8 cellular contexts compared by ENCODE assay signal in the genomic region with DNA sequence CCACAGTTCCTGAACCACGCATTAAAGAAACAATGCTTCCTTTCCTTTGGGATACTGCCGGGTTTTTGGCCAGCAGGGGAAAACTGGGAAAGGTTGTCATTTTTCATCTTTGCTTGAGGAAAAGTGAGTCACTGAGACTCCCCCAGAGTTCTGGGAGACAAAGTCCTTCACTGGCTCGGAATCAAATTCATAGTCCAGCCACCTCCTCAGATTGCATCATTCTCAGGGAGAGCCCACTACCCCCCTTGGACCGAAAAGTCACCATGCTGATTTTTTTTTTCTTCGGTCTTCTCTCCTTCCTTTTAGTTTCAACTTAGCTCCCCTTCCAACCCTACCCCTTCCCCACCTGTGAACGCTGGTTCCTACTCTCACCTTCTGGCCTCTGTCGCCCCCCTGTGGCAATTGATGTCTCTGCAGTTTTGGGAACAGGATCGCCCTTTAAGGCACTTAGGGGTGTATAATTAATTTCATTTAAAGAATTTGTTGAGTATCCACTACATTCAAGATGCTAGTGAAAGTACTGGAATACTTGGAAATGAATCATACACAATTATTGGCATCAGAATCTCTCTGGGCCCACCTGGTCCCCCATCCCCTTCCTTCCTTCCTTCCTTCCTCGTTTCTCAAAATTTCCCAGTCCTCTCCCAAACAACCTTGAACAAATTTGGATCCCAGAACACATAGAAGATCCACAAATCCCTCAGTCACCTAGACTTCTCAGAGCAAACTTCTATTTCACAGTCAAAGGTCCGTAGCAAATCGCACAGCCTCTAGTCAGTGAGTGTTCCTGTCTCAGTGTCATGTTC. TPM values are rescaled to one million over a fixed set of nuclear protein-coding genes. Genes with fewer than 3 reads are reported as not detected.
A peak's percentile ranks its signal among the peaks of the same experiment; 100 is the strongest.
DNase-seq lines count a peak whose midpoint lies in the region; ATAC-seq, FAIRE-seq and TF ChIP-seq lines count a peak whose summit lies in the region.

No MANE protein-coding gene starts in this region.

- no TSS peak for BruUV-seq in K562 (replicated peaks; lab: Mats Ljungman, UMichigan)

- no peaks in the 10 kb centered on the region for H4K20me1 ChIP-seq in K562 (replicated peaks; ENCODE audit: control insufficient read depth, insufficient read depth, low read length)

- in situ Hi-C loops in K562 (cut with MboI): loop anchor here (5.0 to 10.0 kb wide), 2 partner anchors 49 to 77 kb away; no protein-coding TSS in a partner anchor

- no peaks in the 10 kb centered on the region for H3K9me3 ChIP-seq in K562 (replicated peaks; ENCODE audit: control insufficient read depth, insufficient read depth, low read depth, low read length)
- no peaks in the 10 kb centered on the region for H3K9me3 ChIP-seq in liver (ENCODE audit: control insufficient read depth in 4 of 4, low read length in 3 of 4)

- no peak for TF ChIP-seq EP300 in K562 (IDR thresholded peaks at IDR 0.05; ENCODE audit: low read length)

- H3K27me3 ChIP-seq in K562 (ENCODE audit: control insufficient read depth in 2 of 2, insufficient read depth in 2 of 2, low read length in 2 of 2) (peaks cover under 1 to 5% of the 10 kb centered on the region in 2 experiments; a peak in 2 of 5 replicates), liver (ENCODE audit: control insufficient read depth in 4 of 4, insufficient read depth in 4 of 4, low read length in 3 of 4) (no peaks in the 10 kb centered on the region)

- peak; percentile 80 for ATAC-seq in K562
- ATAC-seq in stimulated activated naive B cell treated with anti-CD40 and anti-IgM and Interleukin-4, amounts not matched to agents 10 μg/mL and 1 μg/mL and 100 μg/mL, for 72 hours (replicated peaks): peak; percentile 59 to 65
- no peak for ATAC-seq in GM21381 (IDR thresholded peaks at IDR 0.05; ENCODE audit: unreplicated experiment)
- no peak for ATAC-seq in HG03378 (IDR thresholded peaks at IDR 0.05; ENCODE audit: unreplicated experiment)

- CTCF ChIA-PET in K562 (lab: Yijun Ruan, JAX; ENCODE audit: low intra/inter-chr PET ratio): interaction anchor here (0.6 to 6.1 kb wide), 5 partner anchors 34 to 795 kb away, joined by 3 to 90 read pairs (median 5); no protein-coding TSS in a partner anchor

- peak overlapping the region in 1 of 2 donors; percentile 44 for H3K4me3 Mint-ChIP-seq in stimulated activated naive B cell treated with anti-CD40 and anti-IgM and Interleukin-4, amounts not matched to agents 10 μg/mL and 1 μg/mL and 100 μg/mL, for 72 hours

- H3K36me3 Mint-ChIP-seq in stimulated activated naive B cell treated with anti-CD40 and anti-IgM and Interleukin-4, amounts not matched to agents 10 μg/mL and 1 μg/mL and 100 μg/mL, for 72 hours: no peaks in the 10 kb centered on the region

- H3K4me1 ChIP-seq in K562 (replicated peaks in 1 of 2; ENCODE audit: control insufficient read depth in 2 of 2, insufficient read depth in 2 of 2, low read length in 2 of 2): no peaks in the 10 kb centered on the region; a peak in 1 of 5 replicates
- H3K4me1 ChIP-seq in liver (ENCODE audit: control insufficient read depth in 4 of 4, insufficient read depth in 4 of 4, low read length in 3 of 4): peaks cover 0 to 2% (median 0%) of the 10 kb centered on the region in 4 donors

- POLR2A ChIA-PET in K562 (lab: Yijun Ruan, JAX): interaction anchor here (0.7 kb wide), 1 partner anchor 106 kb away, joined by 3 read pairs; no protein-coding TSS in a partner anchor

- no peaks in the 10 kb centered on the region for H3K9me3 Mint-ChIP-seq in stimulated activated naive B cell treated with anti-CD40 and anti-IgM and Interleukin-4, amounts not matched to agents 10 μg/mL and 1 μg/mL and 100 μg/mL, for 72 hours

- H3K36me3 ChIP-seq in K562 (ENCODE audit: control insufficient read depth, insufficient read depth, low read length) (no peaks in the 10 kb centered on the region), liver (ENCODE audit: control insufficient read depth in 4 of 4, insufficient read depth in 3 of 4, low read depth in 1 of 4, low read length in 3 of 4) (no peaks in the 10 kb centered on the region)

- H3K9ac ChIP-seq in K562 (ENCODE audit: insufficient read depth in 1 of 2, low read depth in 2 of 2, low read length in 2 of 2) (no peak overlapping the region), liver (ENCODE audit: low read depth in 1 of 2, low read length in 2 of 2) (no peak overlapping the region)

- peak; percentile 29 for DNase-seq in DMS153 treated with DMSO at 0.1 percent for 48 hours (lab: John Stamatoyannopoulos, UW; ENCODE audit: unreplicated experiment)
- peak; percentile 61 for DNase-seq in HT1080 (ENCODE audit: low read depth)
- DNase-seq in SKM-1 treated with dmso at 0.1 percent for 144 hours (lab: John Stamatoyannopoulos, UW; ENCODE audit: unreplicated experiment): peak; percentile 25
- peak; percentile 49 to 68 (median 64) for DNase-seq in K562 (ENCODE audit: extremely low read depth in 1 of 4, low spot score in 3 of 4)
- DNase-seq in stimulated activated naive B cell treated with anti-CD40 and anti-IgM and Interleukin-4, amounts not matched to agents 10 μg/mL and 1 μg/mL and 100 μg/mL, for 72 hours: peak; percentile 26

- H3K4me2 ChIP-seq in K562 (ENCODE audit: insufficient read depth, low read length): no peak overlapping the region

- TF ChIP-seq RAD21 in K562 (CRISPR knock-in tag; conservative IDR thresholded peaks at IDR 0.05 in 1 of 2, IDR thresholded peaks at IDR 0.05 in 1 of 2): peak; percentile 95
- peak; percentile 80 to 83 for TF ChIP-seq RAD21 in liver (IDR thresholded peaks at IDR 0.05)

- peak; percentile 89 for FAIRE-seq in K562 (lab: Jason Lieb, UNC)

- TF ChIP-seq POLR2A in K562 (conservative IDR thresholded peaks at IDR 0.05): no peak

- TF ChIP-seq CTCF in K562 (IDR thresholded peaks at IDR 0.05 in 2 of 3, conservative IDR thresholded peaks at IDR 0.05 in 1 of 3; ENCODE audit: insufficient read depth in 2 of 3, low read depth in 1 of 3, low read length in 3 of 3) (peak; percentile 89 to 95 (median 94)), liver (IDR thresholded peaks at IDR 0.05; ENCODE audit: low read depth, low read length, missing input control) (peak; percentile 81)

- H3K9me1 ChIP-seq in K562 (ENCODE audit: control insufficient read depth, insufficient read depth, low read length): no peaks in the 10 kb centered on the region

- no peak overlapping the region for H3K4me3 ChIP-seq in K562
- H3K4me3 ChIP-seq in liver (ENCODE audit: low read depth in 1 of 3, low read length in 3 of 3): no peak overlapping the region

- H3K4me1 Mint-ChIP-seq in stimulated activated naive B cell treated with anti-CD40 and anti-IgM and Interleukin-4, amounts not matched to agents 10 μg/mL and 1 μg/mL and 100 μg/mL, for 72 hours: peaks cover 20 to 30% of the 10 kb centered on the region in 2 donors

- H3K27me3 Mint-ChIP-seq in stimulated activated naive B cell treated with anti-CD40 and anti-IgM and Interleukin-4, amounts not matched to agents 10 μg/mL and 1 μg/mL and 100 μg/mL, for 72 hours: peaks cover 75 to 85% of the 10 kb centered on the region in 2 donors

- WGBS in K562 (ENCODE audit: insufficient coverage, low coverage, missing lambda C conversion rate): 2% methylated on average over 11 of the region's 11 CpGs
- WGBS in liver: 37% methylated on average over 11 of the region's 11 CpGs

- no peaks in the 10 kb centered on the region for H3K79me2 ChIP-seq in K562 (ENCODE audit: control insufficient read depth, insufficient read depth, low read length)

- H3K27ac Mint-ChIP-seq in stimulated activated naive B cell treated with anti-CD40 and anti-IgM and Interleukin-4, amounts not matched to agents 10 μg/mL and 1 μg/mL and 100 μg/mL, for 72 hours: no peak overlapping the region

- H3K27ac ChIP-seq in K562 (ENCODE audit: extremely low read depth, low read depth, low read length): no peak overlapping the region
- no peak overlapping the region for H3K27ac ChIP-seq in liver (ENCODE audit: low read depth in 1 of 2, low read length in 2 of 2)

- H2AFZ ChIP-seq in K562 (ENCODE audit: low read depth, low read length): 0 out of 2 replicates have a peak overlapping the region, but pooled peaks have one; percentile 1

- intact Hi-C loops in K562 (cut with micrococcal nuclease): loop anchor here (1.0 to 10.0 kb wide), 3 partner anchors 50 to 583 kb away; no protein-coding TSS in a partner anchor

RNA-seq across cellular contexts. Expression of a gene that starts 6.9 kb away (rescaled TPM):
- total RNA-seq in HT1080 (2014; rRNA removed; shearing (Covaris generic)): not detected in 2 replicates
- 0.09 TPM in 1 of 2 replicates, not detected in the other for polyA plus RNA-seq in HT1080 (2015; cell fraction: cytosol; rRNA removed)
- 0.07 TPM in 1 of 2 replicates, not detected in the other for polyA plus RNA-seq in HT1080 (2015; cell fraction: nucleus; rRNA removed)
- 0.44 TPM in 1 of 2 replicates, not detected in the other for total RNA-seq in K562 (2011; cell fraction: chromatin; rRNA removed; ENCODE audit: low replicate concordance)
- total RNA-seq in K562 (2011; cell fraction: nucleolus; rRNA removed): 0.50 and 0.53 TPM in 2 replicates
- 0.29 TPM in 1 of 2 replicates, not detected in the other for total RNA-seq in K562 (2011; cell fraction: nucleoplasm; rRNA removed)
- total RNA-seq in K562 (2014; rRNA removed) (0.18 and 0.41 TPM in 2 replicates), K562 (2014; rRNA removed; fragmentation: Illumina TruSeq; extraction: Trizol) (0.07 TPM in 1 of 2 replicates, not detected in the other), K562 (2015; rRNA removed; fragmentation: Illumina TruSeq; extraction: Trizol) (0.11 TPM in 1 of 2 replicates, not detected in the other), K562 (2021) (0.51 and 0.58 TPM in 2 replicates), liver (10 to 100 TPM in 1 of 2 donors, under 1 TPM in 1; 0.08 to 17.2 TPM)
- polyA plus RNA-seq in K562 (2011; rRNA removed) (0.15 TPM in 1 of 2 replicates, not detected in the other), K562 (2014; fragmentation: Illumina TruSeq; extraction: Trizol) (0.22 and 0.24 TPM in 2 replicates), K562 (2014; fragmentation: Nextera tagmentation; extraction: Ambion mirVana) (under 1 TPM; 0.24 to 0.64 TPM), K562 (2014; rRNA removed) (0.15 and 0.30 TPM in 2 replicates), liver (under 1 TPM in 1 of 2 donors, not detected in 1; 0.48 TPM)
- polyA plus RNA-seq in K562 (2011; cell fraction: cytosol; rRNA removed): 0.43 TPM in 1 of 2 replicates, not detected in the other
- 0.07 and 0.34 TPM in 2 replicates for polyA plus RNA-seq in K562 (2011; cell fraction: nucleus; rRNA removed)
- 0.62 and 1.7 TPM in 2 replicates for polyA plus RNA-seq in K562 (2012)
- polyA minus RNA-seq in K562 (2011; rRNA and poly(A)+ RNA removed): not detected in 2 replicates
- polyA minus RNA-seq in K562 (2011; cell fraction: cytosol; rRNA and poly(A)+ RNA removed): not detected in 2 replicates
- not detected in 2 replicates for polyA minus RNA-seq in K562 (2011; cell fraction: nucleus; rRNA and poly(A)+ RNA removed)

RNA-seq across cellular contexts. Expression of a gene that starts 40.1 kb away (rescaled TPM):
- 1.1 and 2.3 TPM in 2 replicates for total RNA-seq in HT1080 (2014; rRNA removed; shearing (Covaris generic))
- 0.17 and 0.36 TPM in 2 replicates for polyA plus RNA-seq in HT1080 (2015; cell fraction: cytosol; rRNA removed)
- 0.12 and 0.41 TPM in 2 replicates for polyA plus RNA-seq in HT1080 (2015; cell fraction: nucleus; rRNA removed)
- not detected in 2 replicates for total RNA-seq in K562 (2011; cell fraction: chromatin; rRNA removed; ENCODE audit: low replicate concordance)
- 0.50 TPM in 1 of 2 replicates, not detected in the other for total RNA-seq in K562 (2011; cell fraction: nucleolus; rRNA removed)
- not detected in 2 replicates for total RNA-seq in K562 (2011; cell fraction: nucleoplasm; rRNA removed)
- total RNA-seq in K562 (2014; rRNA removed) (not detected in 2 replicates), K562 (2014; rRNA removed; fragmentation: Illumina TruSeq; extraction: Trizol) (not detected in 2 replicates), K562 (2015; rRNA removed; fragmentation: Illumina TruSeq; extraction: Trizol) (not detected in 2 replicates), K562 (2021) (not detected in 2 replicates), liver (under 1 TPM; 0.14 to 0.17 TPM)
- polyA plus RNA-seq in K562 (2011; rRNA removed) (not detected in 2 replicates), K562 (2014; fragmentation: Illumina TruSeq; extraction: Trizol) (0.04 TPM in 1 of 2 replicates, not detected in the other), K562 (2014; fragmentation: Nextera tagmentation; extraction: Ambion mirVana) (not detected), K562 (2014; rRNA removed) (not detected in 2 replicates), liver (under 1 TPM; 0.15 to 0.25 TPM)
- polyA plus RNA-seq in K562 (2011; cell fraction: cytosol; rRNA removed): not detected in 2 replicates
- 0.04 TPM in 1 of 2 replicates, not detected in the other for polyA plus RNA-seq in K562 (2011; cell fraction: nucleus; rRNA removed)
- 0.03 TPM in 1 of 2 replicates, not detected in the other for polyA plus RNA-seq in K562 (2012)
- not detected in 2 replicates for polyA minus RNA-seq in K562 (2011; rRNA and poly(A)+ RNA removed)
- not detected in 2 replicates for polyA minus RNA-seq in K562 (2011; cell fraction: cytosol; rRNA and poly(A)+ RNA removed)
- not detected in 2 replicates for polyA minus RNA-seq in K562 (2011; cell fraction: nucleus; rRNA and poly(A)+ RNA removed)

Comparison
In these comparisons a context has a peak if more than half of its experiments do, and no peak if none do; other contexts are left out.
1. ATAC-seq: peak in K562 (single experiment) and stimulated activated naive B cell treated with anti-CD40 and anti-IgM and Interleukin-4, amounts not matched to agents 10 μg/mL and 1 μg/mL and 100 μg/mL, for 72 hours (2 of 2); none in GM21381 (single experiment) and HG03378 (single experiment).
2. Peak in every context shown above with its lines, with median percentiles within 50 percentile points of each other: DNase-seq.